ENCODE assay signal across 10 cellular contexts in genomic region chr19:57302020-57302465, GRCh38. TPM values are rescaled to one million over a fixed set of nuclear protein-coding genes. Genes with fewer than 3 reads are reported as not detected.
DNase-seq lines count a peak whose midpoint lies in the region; ATAC-seq and TF ChIP-seq lines count a peak whose summit lies in the region.
"Had no signal": no experiment of that assay in that cellular context is flagged by ENCODE, and none has a peak within 500 bp of the region (broad histone marks: within the 10 kb centered on the region; RNA-seq: fewer than 3 reads in every experiment).

No MANE protein-coding gene starts in this region.

- TF ChIP-seq CTCF in AG10803 (conservative IDR thresholded peaks at IDR 0.05; ENCODE audit: low read length), result peak; percentile 18; the same call in 1 of the 2 replicates
- TF ChIP-seq CTCF in MCF 10A (IDR thresholded peaks at IDR 0.05; ENCODE audit: unreplicated experiment), result no peak
- no peak for TF ChIP-seq CTCF in lower lobe of right lung (IDR thresholded peaks at IDR 0.05)
- TF ChIP-seq CTCF in endothelial cell (IDR thresholded peaks at IDR 0.05; ENCODE audit: unreplicated experiment), result no peak
- no peak for TF ChIP-seq CTCF in prostate gland (IDR thresholded peaks at IDR 0.05)

- no peaks in the 10 kb centered on the region for H3K9me3 Mint-ChIP-seq in MCF 10A (ENCODE audit: unreplicated experiment)
- H3K9me3 Mint-ChIP-seq in endothelial cell (ENCODE audit: unreplicated experiment), result no peaks in the 10 kb centered on the region
- peaks cover 31% of the 10 kb centered on the region for H3K9me3 Mint-ChIP-seq in activated T-cell treated with anti-CD3 and anti-CD28 coated beads, Interleukin-2, amount 50 U/mL, for 24 hours

- H3K36me3 ChIP-seq in MG63 (peaks cover 92% of the 10 kb centered on the region), lower lobe of right lung (peaks cover 36% of the 10 kb centered on the region), prostate gland (no peaks in the 10 kb centered on the region)

- H3K4me1 ChIP-seq in lower lobe of right lung (peaks cover 4% of the 10 kb centered on the region), prostate gland (replicated peaks) (no peaks in the 10 kb centered on the region)
- H3K4me1 ChIP-seq: transverse colon had no signal

- no peaks in the 10 kb centered on the region for H3K27me3 Mint-ChIP-seq in MCF 10A (ENCODE audit: insufficient read depth, unreplicated experiment)
- H3K27me3 Mint-ChIP-seq in endothelial cell (ENCODE audit: unreplicated experiment), result peaks cover 5% of the 10 kb centered on the region
- no peaks in the 10 kb centered on the region for H3K27me3 Mint-ChIP-seq in activated T-cell treated with anti-CD3 and anti-CD28 coated beads, Interleukin-2, amount 50 U/mL, for 24 hours

- H3K27ac ChIP-seq in lower lobe of right lung (no peak overlapping the region), prostate gland (no peak overlapping the region)
- H3K27ac ChIP-seq: transverse colon had no signal

- H3K36me3 Mint-ChIP-seq in MCF 10A (ENCODE audit: insufficient read depth, unreplicated experiment) (peaks cover 64% of the 10 kb centered on the region), endothelial cell (ENCODE audit: low read depth, unreplicated experiment) (peaks cover 11% of the 10 kb centered on the region)
- peaks cover 89% of the 10 kb centered on the region for H3K36me3 Mint-ChIP-seq in activated T-cell treated with anti-CD3 and anti-CD28 coated beads, Interleukin-2, amount 50 U/mL, for 24 hours (ENCODE audit: low read depth)

- intact Hi-C loops in MCF 10A (cut with micrococcal nuclease) (loop anchor here (1.0 to 2.0 kb wide), 2 partner anchors 19 to 22 kb away; partner anchors contain the start of genes ZNF460 and ZNF543), lower lobe of right lung (cut with DNase I) (no loop called here), prostate gland (cut with DNase I) (no loop called here)

- 78% methylated on average over 1 of the region's 1 CpG for WGBS in prostate gland

- CTCF ChIA-PET in MCF 10A (lab: Yijun Ruan, JAX), result interaction anchor here (0.6 to 1.7 kb wide), 15 partner anchors 9 to 198 kb away, joined by 3 to 8 read pairs (median 5); no protein-coding TSS in a partner anchor

- H3K27me3 ChIP-seq in MG63 (0 out of 2 replicates have a peak, but pooled peaks cover 2% of the 10 kb centered on the region), lower lobe of right lung (ENCODE audit: low read depth) (no peaks in the 10 kb centered on the region), prostate gland (replicated peaks; ENCODE audit: insufficient read depth) (no peaks in the 10 kb centered on the region)
- H3K27me3 ChIP-seq: transverse colon had no signal

- peak; percentile 55 to 70 for ATAC-seq in lower lobe of right lung

- peak overlapping the region; percentile 50 for H3K4me3 Mint-ChIP-seq in MCF 10A (ENCODE audit: unreplicated experiment)
- H3K4me3 Mint-ChIP-seq in endothelial cell (ENCODE audit: unreplicated experiment), result no peak overlapping the region
- H3K4me3 Mint-ChIP-seq in activated T-cell treated with anti-CD3 and anti-CD28 coated beads, Interleukin-2, amount 50 U/mL, for 24 hours, result no peak overlapping the region

- H3K4me3 ChIP-seq in AG10803 (ENCODE audit: low read length) (no peak overlapping the region), MG63 (no peak overlapping the region), lower lobe of right lung (no peak overlapping the region), prostate gland (no peak overlapping the region)
- H3K4me3 ChIP-seq: transverse colon had no signal

- DNase-seq in AG10803 (ENCODE audit: low read depth) (peak; percentile 98), MG63 (peak; percentile 98), MCF 10A (ENCODE audit: unreplicated experiment) (peak; percentile 98), lower lobe of right lung (no peak), endothelial cell (ENCODE audit: low spot score) (no peak), NCI-H2227 (lab: John Stamatoyannopoulos, UW; ENCODE audit: unreplicated experiment) (no peak), prostate gland (ENCODE audit: low spot score) (no peak)
- no peak for DNase-seq in activated T-cell treated with anti-CD3 and anti-CD28 coated beads, Interleukin-2, amount 50 U/mL, for 24 hours
- DNase-seq: NCI-H2081 treated with DMSO at 0.1 percent for 48 hours, transverse colon had no signal

- BruUV-seq in MCF 10A (replicated peaks; lab: Mats Ljungman, UMichigan), result no TSS peak

- TF ChIP-seq POLR2A in prostate gland (IDR thresholded peaks at IDR 0.05), result no peak

- H3K4me1 Mint-ChIP-seq in MCF 10A (ENCODE audit: insufficient read depth, unreplicated experiment) (peaks cover 27% of the 10 kb centered on the region), endothelial cell (ENCODE audit: unreplicated experiment) (no peaks in the 10 kb centered on the region)
- H3K4me1 Mint-ChIP-seq in activated T-cell treated with anti-CD3 and anti-CD28 coated beads, Interleukin-2, amount 50 U/mL, for 24 hours (ENCODE audit: low read depth), result peaks cover 11% of the 10 kb centered on the region

- POLR2A ChIA-PET in MCF 10A (lab: Yijun Ruan, JAX), result interaction anchor here (0.5 to 3.9 kb wide), 17 partner anchors 8 to 1826 kb away, joined by 3 to 42 read pairs (median 11); partner anchors contain the start of genes TRAPPC2B, ZNF304, ZNF460 and ZNF543

- peak overlapping the region; percentile 84 for H3K27ac Mint-ChIP-seq in MCF 10A (ENCODE audit: low read depth, unreplicated experiment)
- H3K27ac Mint-ChIP-seq in endothelial cell (ENCODE audit: unreplicated experiment), result no peak overlapping the region
- no peak overlapping the region for H3K27ac Mint-ChIP-seq in activated T-cell treated with anti-CD3 and anti-CD28 coated beads, Interleukin-2, amount 50 U/mL, for 24 hours

- H3K9me3 ChIP-seq in MG63 (peaks cover 8% of the 10 kb centered on the region; the same call in 1 of the 2 replicates), lower lobe of right lung (no peaks in the 10 kb centered on the region), prostate gland (no peaks in the 10 kb centered on the region)
- H3K9me3 ChIP-seq: transverse colon had no signal

RNA-seq across cellular contexts. Expression of gene ZNF543, which starts 18.2 kb away (rescaled TPM):
- 7.6 and 10.0 TPM in 2 replicates for total RNA-seq in MG63 (2014; rRNA removed; shearing (Covaris generic); ENCODE audit: low replicate concordance)
- 9.2 and 10.8 TPM in 2 replicates for total RNA-seq in MCF 10A (2022)
- total RNA-seq in lower lobe of right lung, result 5.3 TPM
- total RNA-seq in endothelial cell (ENCODE audit: unreplicated experiment), result 13.7 TPM
- 10 to 100 TPM; 10.8 to 15.3 TPM for total RNA-seq in prostate gland

RNA-seq across cellular contexts. Expression of gene ZNF460, which starts 21.8 kb away (rescaled TPM):
- 24.9 and 37.9 TPM in 2 replicates for total RNA-seq in MG63 (2014; rRNA removed; shearing (Covaris generic); ENCODE audit: low replicate concordance)
- total RNA-seq in MCF 10A (2022) (72.5 and 95.5 TPM in 2 replicates), lower lobe of right lung (51.4 TPM), endothelial cell (ENCODE audit: unreplicated experiment) (51.2 TPM), prostate gland (10 to 100 TPM; 56.3 to 68.4 TPM)

RNA-seq across cellular contexts. Expression of gene ZNF304, which starts 49.0 kb away (rescaled TPM):
- total RNA-seq in MG63 (2014; rRNA removed; shearing (Covaris generic); ENCODE audit: low replicate concordance), result 10.6 and 11.9 TPM in 2 replicates
- total RNA-seq in MCF 10A (2022) (7.0 and 9.9 TPM in 2 replicates), lower lobe of right lung (7.4 TPM), endothelial cell (ENCODE audit: unreplicated experiment) (15.7 TPM), prostate gland (10 to 100 TPM; 11.9 to 13.2 TPM)

Comparison
In these comparisons a context has a peak if more than half of its experiments do, and no peak if none do; other contexts are left out.
1. DNase-seq: peak in AG10803 (single experiment), MG63 (single experiment) and MCF 10A (single experiment); none in lower lobe of right lung (single experiment), endothelial cell (single experiment), NCI-H2227 (single experiment), activated T-cell treated with anti-CD3 and anti-CD28 coated beads, Interleukin-2, amount 50 U/mL, for 24 hours (single experiment) and prostate gland (single experiment).